In the genomic region with DNA sequence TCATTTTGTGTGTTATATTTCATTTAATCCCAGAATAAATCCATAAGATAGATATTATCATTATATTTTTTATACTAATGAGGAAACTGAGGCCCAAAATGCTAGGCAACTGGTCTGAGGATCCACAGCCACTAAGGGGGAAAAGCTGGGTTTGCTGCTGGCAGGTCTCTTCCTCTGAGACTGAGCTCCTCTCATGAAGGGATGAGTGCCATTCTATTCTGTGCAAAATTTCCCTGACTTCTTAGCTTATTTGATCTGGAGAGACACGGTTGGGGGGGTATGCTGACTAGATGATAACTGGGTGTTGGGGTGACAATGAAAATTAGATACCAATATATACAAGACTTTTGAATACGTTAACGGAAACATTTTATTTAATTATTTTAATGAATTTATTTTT, we compare ENCODE assay signal across 26 cellular contexts. TPM values are rescaled to one million over a fixed set of nuclear protein-coding genes. Genes with fewer than 3 reads are reported as not detected.
DNase-seq lines count a peak whose midpoint lies in the region; ATAC-seq, FAIRE-seq and TF ChIP-seq lines count a peak whose summit lies in the region.
"Had no signal": no experiment of that assay in that cellular context is flagged by ENCODE, and none has a peak within 500 bp of the region (broad histone marks: within the 10 kb centered on the region; RNA-seq: fewer than 3 reads in every experiment).

No MANE protein-coding gene starts in this region.

- H3K4me3 ChIP-seq in CD8-positive, alpha-beta T cell (ENCODE audit: low read depth, low read length), result no peak overlapping the region
- no peak overlapping the region for H3K4me3 ChIP-seq in HepG2 (replicated peaks in 1 of 3; ENCODE audit: insufficient read depth in 1 of 3, low read depth in 2 of 3, low read length in 3 of 3)
- H3K4me3 ChIP-seq: body of pancreas, right atrium auricular region, suprapubic skin, uterus had no signal

- no peak overlapping the region for H3K27ac ChIP-seq in CD8-positive, alpha-beta T cell (ENCODE audit: low read depth, low read length)
- no peak overlapping the region for H3K27ac ChIP-seq in HepG2 (ENCODE audit: extremely low read length, insufficient read depth, low read length)
- H3K27ac ChIP-seq: body of pancreas, right atrium auricular region, suprapubic skin, uterus had no signal

- H3K36me3 Mint-ChIP-seq in activated CD8-positive, alpha-beta T cell treated with anti-CD3 and anti-CD28 coated beads for 36 hours (ENCODE audit: low read depth), result peaks cover 6% of the 10 kb centered on the region
- H3K36me3 Mint-ChIP-seq in activated CD8-positive, alpha-beta T cell treated with anti-CD3 and anti-CD28 coated beads, Interleukin-2, amount 10 ng/mL, durations not matched to agents 7 days and 5 days (ENCODE audit: low read depth), result peaks cover 10% of the 10 kb centered on the region
- peaks cover 16% of the 10 kb centered on the region for H3K36me3 Mint-ChIP-seq in CD8-positive, alpha-beta T cell
- H3K36me3 Mint-ChIP-seq in effector memory CD8-positive, alpha-beta T cell (ENCODE audit: insufficient read depth), result peaks cover 6% of the 10 kb centered on the region

- H3K4me1 ChIP-seq in CD8-positive, alpha-beta T cell (ENCODE audit: insufficient read depth, low read length), result peaks cover 81% of the 10 kb centered on the region
- no peaks in the 10 kb centered on the region for H3K4me1 ChIP-seq in HepG2 (ENCODE audit: insufficient read depth, low read length)
- H3K4me1 ChIP-seq: uterus had no signal

- TF ChIP-seq EP300 in HepG2 (IDR thresholded peaks at IDR 0.05; ENCODE audit: low read depth in 2 of 2, low read length in 2 of 2), result no peak
- no peak for TF ChIP-seq EP300 in HepG2 (CRISPR knock-in tag; IDR thresholded peaks at IDR 0.05; ENCODE audit: borderline replicate concordance)

- TF ChIP-seq RAD21 in HepG2 (CRISPR knock-in tag; IDR thresholded peaks at IDR 0.05), result no peak

- DNase-seq in activated CD8-positive, alpha-beta T cell treated with anti-CD3 and anti-CD28 coated beads for 36 hours, result no peak
- no peak for DNase-seq in activated CD8-positive, alpha-beta T cell treated with anti-CD3 and anti-CD28 coated beads, Interleukin-2, amount 10 ng/mL, durations not matched to agents 7 days and 5 days
- no peak for DNase-seq in CD8-positive, alpha-beta T cell
- peak; percentile 41 for DNase-seq in NAMALWA (ENCODE audit: low spot score)
- DNase-seq in effector memory CD8-positive, alpha-beta T cell, result no peak
- no peak for DNase-seq in HepG2 (ENCODE audit: low spot score)
- no peak for DNase-seq in posterior cingulate gyrus
- DNase-seq: activated CD4-positive, CD25-positive, alpha-beta regulatory T cell treated with anti-CD3 and anti-CD28 coated beads, Interleukin-2, amount 50 U/mL, for 72 hours; activated CD8-positive, alpha-beta memory T cell treated with anti-CD3 and anti-CD28 coated beads, Interleukin-2, amount 50 U/mL, for 48 hours; activated naive CD8-positive, alpha-beta T cell treated with anti-CD3 and anti-CD28 coated beads, Interleukin-2, amount 10 ng/mL, durations not matched to agents 7 days and 5 days; body of pancreas; kidney glomerular epithelial cell; mammary epithelial cell; NCI-H1417; NCI-H2107; NCI-H510A; uterus had no signal

- in situ Hi-C loops in HepG2 (cut with HindIII; ENCODE audit: extremely low pct_ligation_motif_present, low pct_unique_long_range_greater_than_20kb), result loop anchor here (10.0 kb wide), 1 partner anchor 384 kb away; no protein-coding TSS in a partner anchor

- no peak for ATAC-seq in activated CD8-positive, alpha-beta T cell treated with anti-CD3 and anti-CD28 coated beads for 36 hours
- ATAC-seq in activated CD8-positive, alpha-beta T cell treated with anti-CD3 and anti-CD28 coated beads, Interleukin-2, amount 10 ng/mL, durations not matched to agents 7 days and 5 days, result no peak
- ATAC-seq in CD8-positive, alpha-beta T cell, result no peak
- ATAC-seq in effector memory CD8-positive, alpha-beta T cell (replicated peaks), result no peak
- ATAC-seq in HepG2, result no peak
- no peak for ATAC-seq in GM21619 (IDR thresholded peaks at IDR 0.05; ENCODE audit: unreplicated experiment)
- ATAC-seq: body of pancreas had no signal

- no peaks in the 10 kb centered on the region for H3K9me3 Mint-ChIP-seq in activated CD8-positive, alpha-beta T cell treated with anti-CD3 and anti-CD28 coated beads for 36 hours
- no peaks in the 10 kb centered on the region for H3K9me3 Mint-ChIP-seq in activated CD8-positive, alpha-beta T cell treated with anti-CD3 and anti-CD28 coated beads, Interleukin-2, amount 10 ng/mL, durations not matched to agents 7 days and 5 days (ENCODE audit: insufficient read depth)
- H3K9me3 Mint-ChIP-seq in CD8-positive, alpha-beta T cell, result no peaks in the 10 kb centered on the region
- H3K9me3 Mint-ChIP-seq in effector memory CD8-positive, alpha-beta T cell, result no peaks in the 10 kb centered on the region
- H3K9me3 Mint-ChIP-seq: activated naive CD8-positive, alpha-beta T cell treated with anti-CD3 and anti-CD28 coated beads, Interleukin-2, amount 10 ng/mL, durations not matched to agents 7 days and 5 days had no signal

- H3K27me3 Mint-ChIP-seq in activated CD8-positive, alpha-beta T cell treated with anti-CD3 and anti-CD28 coated beads for 36 hours, result no peaks in the 10 kb centered on the region
- no peaks in the 10 kb centered on the region for H3K27me3 Mint-ChIP-seq in activated CD8-positive, alpha-beta T cell treated with anti-CD3 and anti-CD28 coated beads, Interleukin-2, amount 10 ng/mL, durations not matched to agents 7 days and 5 days (ENCODE audit: low read depth)
- H3K27me3 Mint-ChIP-seq in CD8-positive, alpha-beta T cell (ENCODE audit: low read depth), result no peaks in the 10 kb centered on the region
- H3K27me3 Mint-ChIP-seq in effector memory CD8-positive, alpha-beta T cell, result no peaks in the 10 kb centered on the region
- H3K27me3 Mint-ChIP-seq: activated naive CD8-positive, alpha-beta T cell treated with anti-CD3 and anti-CD28 coated beads, Interleukin-2, amount 10 ng/mL, durations not matched to agents 7 days and 5 days had no signal

- no TSS peak for BruUV-seq in HepG2 (replicated peaks; lab: Mats Ljungman, UMichigan)

- FAIRE-seq in HepG2 (lab: Jason Lieb, UNC), result no peak
- FAIRE-seq: colon, H54 had no signal

- H3K36me3 ChIP-seq in CD8-positive, alpha-beta T cell (ENCODE audit: insufficient read depth, low read length), result no peaks in the 10 kb centered on the region
- no peaks in the 10 kb centered on the region for H3K36me3 ChIP-seq in HepG2 (replicated peaks in 1 of 2; ENCODE audit: control insufficient read depth in 1 of 2, insufficient read depth in 2 of 2, low read length in 2 of 2)
- H3K36me3 ChIP-seq: right atrium auricular region, suprapubic skin, uterus had no signal

- TF ChIP-seq POLR2A in HepG2 (IDR thresholded peaks at IDR 0.05; ENCODE audit: insufficient read depth in 1 of 2, low read depth in 2 of 2, low read length in 2 of 2), result no peak

- CTCF ChIA-PET in activated CD8-positive, alpha-beta T cell treated with anti-CD3 and anti-CD28 coated beads for 36 hours (lab: Charles Lee), result interaction anchor here (0.6 to 1.7 kb wide), 2 partner anchors 19 to 774 kb away, joined by 3 to 6 read pairs; no protein-coding TSS in a partner anchor
- CTCF ChIA-PET in activated CD8-positive, alpha-beta T cell treated with anti-CD3 and anti-CD28 coated beads, Interleukin-2, amount 10 ng/mL, durations not matched to agents 7 days and 5 days (lab: Charles Lee), result interaction anchor here (2.2 kb wide), 1 partner anchor 12 kb away, joined by 5 read pairs; no protein-coding TSS in a partner anchor
- CTCF ChIA-PET in CD8-positive, alpha-beta T cell (lab: Charles Lee), result no interaction called here
- CTCF ChIA-PET in HepG2 (lab: Yijun Ruan, JAX; ENCODE audit: low intra/inter-chr PET ratio, low total read pairs), result no interaction called here

- H3K4me2 ChIP-seq in HepG2 (ENCODE audit: low read depth, low read length), result no peak overlapping the region

- no peak overlapping the region for H2AFZ ChIP-seq in HepG2 (ENCODE audit: low read length)

- peaks cover 85% of the 10 kb centered on the region for H3K4me1 Mint-ChIP-seq in activated CD8-positive, alpha-beta T cell treated with anti-CD3 and anti-CD28 coated beads for 36 hours (ENCODE audit: low read depth)
- peaks cover 81% of the 10 kb centered on the region for H3K4me1 Mint-ChIP-seq in activated CD8-positive, alpha-beta T cell treated with anti-CD3 and anti-CD28 coated beads, Interleukin-2, amount 10 ng/mL, durations not matched to agents 7 days and 5 days (ENCODE audit: low read depth)
- H3K4me1 Mint-ChIP-seq in CD8-positive, alpha-beta T cell (ENCODE audit: low read depth), result peaks cover 95% of the 10 kb centered on the region
- peaks cover 30 to 49% of the 10 kb centered on the region in 2 donors for H3K4me1 Mint-ChIP-seq in effector memory CD8-positive, alpha-beta T cell (ENCODE audit: low read depth in 2 of 2)

- H3K4me3 Mint-ChIP-seq in activated CD8-positive, alpha-beta T cell treated with anti-CD3 and anti-CD28 coated beads for 36 hours, result peak overlapping the region; percentile 56
- no peak overlapping the region for H3K4me3 Mint-ChIP-seq in activated CD8-positive, alpha-beta T cell treated with anti-CD3 and anti-CD28 coated beads, Interleukin-2, amount 10 ng/mL, durations not matched to agents 7 days and 5 days
- H3K4me3 Mint-ChIP-seq in CD8-positive, alpha-beta T cell, result no peak overlapping the region
- peak overlapping the region in 1 of 2 donors; percentile 47 for H3K4me3 Mint-ChIP-seq in effector memory CD8-positive, alpha-beta T cell
- H3K4me3 Mint-ChIP-seq: activated naive CD8-positive, alpha-beta T cell treated with anti-CD3 and anti-CD28 coated beads, Interleukin-2, amount 10 ng/mL, durations not matched to agents 7 days and 5 days had no signal

- no peak overlapping the region for H3K9ac ChIP-seq in HepG2 (ENCODE audit: insufficient read depth, low read depth, low read length)

- peak overlapping the region; percentile 64 for H3K27ac Mint-ChIP-seq in activated CD8-positive, alpha-beta T cell treated with anti-CD3 and anti-CD28 coated beads for 36 hours
- H3K27ac Mint-ChIP-seq in activated CD8-positive, alpha-beta T cell treated with anti-CD3 and anti-CD28 coated beads, Interleukin-2, amount 10 ng/mL, durations not matched to agents 7 days and 5 days, result no peak overlapping the region
- peak overlapping the region; percentile 81 for H3K27ac Mint-ChIP-seq in CD8-positive, alpha-beta T cell
- H3K27ac Mint-ChIP-seq in effector memory CD8-positive, alpha-beta T cell, result peak overlapping the region; percentile 7 to 66

- no peaks in the 10 kb centered on the region for H3K9me3 ChIP-seq in CD8-positive, alpha-beta T cell (ENCODE audit: low read length)
- H3K9me3 ChIP-seq in HepG2 (ENCODE audit: low read length), result no peaks in the 10 kb centered on the region
- H3K9me3 ChIP-seq: body of pancreas, right atrium auricular region, suprapubic skin, uterus had no signal

- TF ChIP-seq CTCF in activated CD8-positive, alpha-beta T cell treated with anti-CD3 and anti-CD28 coated beads for 36 hours (IDR thresholded peaks at IDR 0.05), result no peak
- no peak for TF ChIP-seq CTCF in CD8-positive, alpha-beta T cell (IDR thresholded peaks at IDR 0.05)
- no peak for TF ChIP-seq CTCF in HepG2 (CRISPR knock-in tag; IDR thresholded peaks at IDR 0.05)

- no peaks in the 10 kb centered on the region for H3K79me2 ChIP-seq in HepG2 (ENCODE audit: insufficient read depth, low read length)

- POLR2A ChIA-PET in activated CD8-positive, alpha-beta T cell treated with anti-CD3 and anti-CD28 coated beads for 36 hours (lab: Charles Lee), result interaction anchor here (0.6 kb wide), 1 partner anchor 197 kb away, joined by 3 read pairs; no protein-coding TSS in a partner anchor
- POLR2A ChIA-PET in activated CD8-positive, alpha-beta T cell treated with anti-CD3 and anti-CD28 coated beads, Interleukin-2, amount 10 ng/mL, durations not matched to agents 7 days and 5 days (lab: Charles Lee), result interaction anchor here (0.8 kb wide), 1 partner anchor 16 kb away, joined by 4 read pairs; no protein-coding TSS in a partner anchor
- POLR2A ChIA-PET in CD8-positive, alpha-beta T cell (lab: Charles Lee), result no interaction called here
- POLR2A ChIA-PET in HepG2 (lab: Yijun Ruan, JAX), result no interaction called here

- H4K20me1 ChIP-seq in HepG2 (ENCODE audit: insufficient read depth, low read length), result no peaks in the 10 kb centered on the region

- H3K27me3 ChIP-seq in CD8-positive, alpha-beta T cell (ENCODE audit: insufficient read depth, low read length), result no peaks in the 10 kb centered on the region
- H3K27me3 ChIP-seq in HepG2 (ENCODE audit: control insufficient read depth in 1 of 2, insufficient read depth in 2 of 2, low read length in 2 of 2), result no peaks in the 10 kb centered on the region; a peak in 1 of 5 replicates
- H3K27me3 ChIP-seq: body of pancreas, right atrium auricular region, suprapubic skin, uterus had no signal

- 54% methylated on average over 3 of the region's 3 CpGs for WGBS in HepG2 (ENCODE audit: low lambda C conversion rate)

- intact Hi-C loops in activated CD8-positive, alpha-beta T cell treated with anti-CD3 and anti-CD28 coated beads for 36 hours (cut with micrococcal nuclease), result loop anchor here (10.0 kb wide), 1 partner anchor 164 kb away; the partner anchor contains the start of gene SLC9C1
- intact Hi-C loops in CD8-positive, alpha-beta T cell (cut with DNase I, micrococcal nuclease), result no loop called here
- intact Hi-C loops in HepG2 (cut with micrococcal nuclease; ENCODE audit: unreplicated experiment) (loop anchor here (10.0 kb wide), 1 partner anchor 164 kb away; the partner anchor contains the start of gene SLC9C1), posterior cingulate gyrus (cut with DNase I) (no loop called here)

RNA-seq across cellular contexts. Expression of gene GCSAM, which starts 1.9 kb away (rescaled TPM):
- 10 to 100 TPM in 1 of 2 experiments, 1 to 10 TPM in 1; 9.9 to 12.9 TPM for total RNA-seq in activated CD8-positive, alpha-beta T cell treated with anti-CD3 and anti-CD28 coated beads for 36 hours
- total RNA-seq in activated CD8-positive, alpha-beta T cell treated with anti-CD3 and anti-CD28 coated beads, Interleukin-2, amount 10 ng/mL, durations not matched to agents 7 days and 5 days, result 1 to 10 TPM; 5.6 to 6.9 TPM
- total RNA-seq in CD8-positive, alpha-beta T cell, result 1 to 10 TPM; 3.1 to 4.3 TPM
- total RNA-seq in HepG2 (2016; rRNA removed; fragmentation: Illumina TruSeq; extraction: Trizol), result not detected in 2 replicates
- total RNA-seq in HepG2 (2016; cell fraction: cytosol; rRNA removed; fragmentation: Illumina TruSeq; extraction: Trizol; ENCODE audit: low read depth), result not detected in 2 replicates
- not detected in 2 replicates for total RNA-seq in HepG2 (2016; cell fraction: insoluble cytoplasmic fraction; rRNA removed; fragmentation: Illumina TruSeq; extraction: Trizol)
- total RNA-seq in HepG2 (2016; cell fraction: membrane; rRNA removed; fragmentation: Illumina TruSeq; extraction: Trizol), result not detected in 2 replicates
- total RNA-seq in HepG2 (2016; cell fraction: nucleus; rRNA removed; fragmentation: Illumina TruSeq; extraction: Trizol), result not detected in 2 replicates
- polyA plus RNA-seq in HepG2 (2011; rRNA removed), result not detected in 2 replicates
- 0.05 and 0.07 TPM in 2 replicates for polyA plus RNA-seq in HepG2 (2011; cell fraction: cytosol; rRNA removed)
- polyA plus RNA-seq in HepG2 (2011; cell fraction: nucleus; rRNA removed), result not detected in 2 replicates
- not detected in 2 replicates for polyA plus RNA-seq in HepG2 (2012)
- polyA plus RNA-seq in HepG2 (2016; cell fraction: cytosol; fragmentation: Illumina TruSeq; extraction: Trizol; ENCODE audit: low read depth), result not detected in 2 replicates
- not detected in 2 replicates for polyA plus RNA-seq in HepG2 (2016; cell fraction: insoluble cytoplasmic fraction; fragmentation: Illumina TruSeq; extraction: Trizol; ENCODE audit: low read depth)
- polyA plus RNA-seq in HepG2 (2016; cell fraction: membrane; fragmentation: Illumina TruSeq; extraction: Trizol; ENCODE audit: low read depth), result not detected in 2 replicates
- not detected in 2 replicates for polyA plus RNA-seq in HepG2 (2016; cell fraction: nucleus; fragmentation: Illumina TruSeq; extraction: Trizol; ENCODE audit: insufficient read depth, low read depth)
- polyA minus RNA-seq in HepG2 (2011; rRNA and poly(A)+ RNA removed; ENCODE audit: low replicate concordance), result 0.19 TPM in 1 of 2 replicates, not detected in the other
- polyA minus RNA-seq in HepG2 (2011; cell fraction: cytosol; rRNA and poly(A)+ RNA removed), result not detected in 2 replicates
- not detected in 2 replicates for polyA minus RNA-seq in HepG2 (2011; cell fraction: nucleus; rRNA and poly(A)+ RNA removed)
- total RNA-seq: A172, body of pancreas, fibroblast of lung, glomerular endothelial cell, osteocyte had no signal
- polyA plus RNA-seq: fibroblast of lung had no signal

RNA-seq across cellular contexts. Expression of gene C3orf52, which starts 44.9 kb away (rescaled TPM):
- total RNA-seq in activated CD8-positive, alpha-beta T cell treated with anti-CD3 and anti-CD28 coated beads for 36 hours, result 1 to 10 TPM; 2.0 to 3.3 TPM
- total RNA-seq in activated CD8-positive, alpha-beta T cell treated with anti-CD3 and anti-CD28 coated beads, Interleukin-2, amount 10 ng/mL, durations not matched to agents 7 days and 5 days, result 1 to 10 TPM; 2.3 to 2.5 TPM
- under 1 TPM; 0.19 to 0.78 TPM for total RNA-seq in CD8-positive, alpha-beta T cell
- total RNA-seq in HepG2 (2016; rRNA removed; fragmentation: Illumina TruSeq; extraction: Trizol), result 1.0 and 1.2 TPM in 2 replicates
- 0.18 and 0.30 TPM in 2 replicates for total RNA-seq in HepG2 (2016; cell fraction: cytosol; rRNA removed; fragmentation: Illumina TruSeq; extraction: Trizol; ENCODE audit: low read depth)
- total RNA-seq in HepG2 (2016; cell fraction: insoluble cytoplasmic fraction; rRNA removed; fragmentation: Illumina TruSeq; extraction: Trizol), result 0.70 and 1.1 TPM in 2 replicates
- total RNA-seq in HepG2 (2016; cell fraction: membrane; rRNA removed; fragmentation: Illumina TruSeq; extraction: Trizol), result 0.55 and 0.62 TPM in 2 replicates
- total RNA-seq in HepG2 (2016; cell fraction: nucleus; rRNA removed; fragmentation: Illumina TruSeq; extraction: Trizol), result 1.5 and 1.6 TPM in 2 replicates
- 0.79 and 1.1 TPM in 2 replicates for polyA plus RNA-seq in HepG2 (2011; rRNA removed)
- polyA plus RNA-seq in HepG2 (2011; cell fraction: cytosol; rRNA removed), result 0.51 and 0.91 TPM in 2 replicates
- polyA plus RNA-seq in HepG2 (2011; cell fraction: nucleus; rRNA removed), result 1.0 and 2.3 TPM in 2 replicates
- 0.16 and 0.49 TPM in 2 replicates for polyA plus RNA-seq in HepG2 (2012)
- 0.14 and 0.20 TPM in 2 replicates for polyA plus RNA-seq in HepG2 (2016; cell fraction: cytosol; fragmentation: Illumina TruSeq; extraction: Trizol; ENCODE audit: low read depth)
- 0.41 and 0.96 TPM in 2 replicates for polyA plus RNA-seq in HepG2 (2016; cell fraction: insoluble cytoplasmic fraction; fragmentation: Illumina TruSeq; extraction: Trizol; ENCODE audit: low read depth)
- polyA plus RNA-seq in HepG2 (2016; cell fraction: membrane; fragmentation: Illumina TruSeq; extraction: Trizol; ENCODE audit: low read depth), result 0.31 and 0.32 TPM in 2 replicates
- 1.1 and 1.3 TPM in 2 replicates for polyA plus RNA-seq in HepG2 (2016; cell fraction: nucleus; fragmentation: Illumina TruSeq; extraction: Trizol; ENCODE audit: insufficient read depth, low read depth)
- 0.28 and 8.6 TPM in 2 replicates for polyA minus RNA-seq in HepG2 (2011; rRNA and poly(A)+ RNA removed; ENCODE audit: low replicate concordance)
- polyA minus RNA-seq in HepG2 (2011; cell fraction: cytosol; rRNA and poly(A)+ RNA removed), result 0.40 and 0.97 TPM in 2 replicates
- polyA minus RNA-seq in HepG2 (2011; cell fraction: nucleus; rRNA and poly(A)+ RNA removed), result 4.0 and 5.2 TPM in 2 replicates

Comparison
In these comparisons a context has a peak if more than half of its experiments do, and no peak if none do; other contexts are left out.
1. CTCF ChIA-PET loops: an anchor here in activated CD8-positive, alpha-beta T cell treated with anti-CD3 and anti-CD28 coated beads for 36 hours (0.6 to 1.7 kb wide) and activated CD8-positive, alpha-beta T cell treated with anti-CD3 and anti-CD28 coated beads, Interleukin-2, amount 10 ng/mL, durations not matched to agents 7 days and 5 days (2.2 kb wide); none called in CD8-positive, alpha-beta T cell and HepG2.
2. POLR2A ChIA-PET loops: an anchor here in activated CD8-positive, alpha-beta T cell treated with anti-CD3 and anti-CD28 coated beads for 36 hours (0.6 kb wide) and activated CD8-positive, alpha-beta T cell treated with anti-CD3 and anti-CD28 coated beads, Interleukin-2, amount 10 ng/mL, durations not matched to agents 7 days and 5 days (0.8 kb wide); none called in CD8-positive, alpha-beta T cell and HepG2.
3. intact Hi-C loops: an anchor here in activated CD8-positive, alpha-beta T cell treated with anti-CD3 and anti-CD28 coated beads for 36 hours (10.0 kb wide) and HepG2 (10.0 kb wide); none called in CD8-positive, alpha-beta T cell and posterior cingulate gyrus.